In the genomic region with DNA sequence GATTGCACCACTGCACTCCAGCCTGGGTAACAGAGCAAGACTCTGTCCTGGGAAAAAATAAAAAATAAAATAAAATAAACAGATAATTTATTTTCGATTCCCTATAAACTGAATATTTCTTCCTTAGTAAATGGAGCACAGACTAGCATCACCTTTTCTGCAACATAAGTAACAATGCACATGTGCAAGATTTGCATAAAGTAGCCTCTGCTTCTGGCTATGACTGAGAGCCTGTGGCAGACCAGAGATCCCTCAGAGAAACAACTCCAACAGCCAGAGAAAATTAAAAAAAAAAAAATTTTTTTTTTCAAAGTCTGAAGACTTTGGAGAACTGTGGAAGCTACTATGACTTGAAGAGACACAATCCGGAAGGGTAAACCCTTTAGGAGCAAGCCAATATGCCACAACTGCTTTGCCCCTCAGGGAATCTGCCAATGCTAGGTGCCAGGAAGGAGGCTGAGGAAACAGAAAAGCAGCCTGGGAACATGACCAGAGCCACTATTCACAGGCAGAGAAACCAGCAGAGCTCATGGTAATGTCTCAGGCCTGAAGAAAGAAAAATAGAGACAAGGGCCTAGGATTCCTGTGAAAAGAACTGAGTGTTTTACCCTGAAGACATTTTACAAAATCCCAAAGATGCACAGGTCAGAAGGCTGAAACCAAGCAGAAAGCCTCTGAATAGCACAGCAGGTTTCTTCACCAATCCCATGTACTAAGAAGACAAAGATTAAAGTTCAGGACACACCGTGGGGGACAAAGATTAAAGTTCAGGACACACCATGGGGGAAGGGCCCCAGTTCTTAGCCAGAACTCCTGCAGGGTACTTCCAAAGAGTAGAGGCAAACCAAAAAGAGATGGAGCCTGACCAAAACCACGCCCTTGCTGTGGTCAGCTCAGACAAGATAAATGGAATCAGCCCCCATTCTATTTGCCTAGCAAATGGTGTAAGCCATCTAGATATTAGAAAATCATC, we compare ENCODE assay signal across 12 cellular contexts. TPM values are rescaled to one million over a fixed set of nuclear protein-coding genes. Genes with fewer than 3 reads are reported as not detected.
A peak's percentile ranks its signal among the peaks of the same experiment; 100 is the strongest.
DNase-seq lines count a peak whose midpoint lies in the region; ATAC-seq and TF ChIP-seq lines count a peak whose summit lies in the region.
"Had no signal": no experiment of that assay in that cellular context is flagged by ENCODE, and none has a peak within 500 bp of the region (broad histone marks: within the 10 kb centered on the region; RNA-seq: fewer than 3 reads in every experiment).

No MANE protein-coding gene starts in this region.

- no peaks in the 10 kb centered on the region for H3K9me3 ChIP-seq in DOHH2 (ENCODE audit: control insufficient read depth, insufficient read depth, low read length)
- H3K9me3 ChIP-seq in OCI-LY3 (ENCODE audit: insufficient read depth, low read length): no peaks in the 10 kb centered on the region
- no peaks in the 10 kb centered on the region for H3K9me3 ChIP-seq in ectodermal cell (ENCODE audit: control insufficient read depth, low read length)
- no peaks in the 10 kb centered on the region for H3K9me3 ChIP-seq in neutrophil
- no peaks in the 10 kb centered on the region for H3K9me3 ChIP-seq in effector memory CD4-positive, alpha-beta T cell (ENCODE audit: control insufficient read depth, low read length)
- H3K9me3 ChIP-seq: SK-N-SH, vagina had no signal

- H2AFZ ChIP-seq in OCI-LY3 (ENCODE audit: low read depth, low read length): no peak overlapping the region

- H3K4me1 ChIP-seq in DOHH2 (ENCODE audit: control insufficient read depth, low read length) (peaks cover 38% of the 10 kb centered on the region), OCI-LY3 (ENCODE audit: low read length) (peaks cover 72% of the 10 kb centered on the region), ectodermal cell (ENCODE audit: control insufficient read depth, insufficient read depth, low read length) (peaks cover 52% of the 10 kb centered on the region), neutrophil (ENCODE audit: control insufficient read depth in 1 of 2, insufficient read depth in 1 of 2, low read depth in 1 of 2, low read length in 1 of 2) (peaks cover 98 to 99% of the 10 kb centered on the region in 2 experiments)
- H3K4me1 ChIP-seq in effector memory CD4-positive, alpha-beta T cell (ENCODE audit: control insufficient read depth, insufficient read depth, low read length, poor library complexity, severe bottlenecking): no peaks in the 10 kb centered on the region

- no peaks in the 10 kb centered on the region for H3F3A ChIP-seq in DOHH2 (ENCODE audit: control insufficient read depth, insufficient read depth)

- H3K4me2 ChIP-seq in DOHH2 (ENCODE audit: low read length) (peak overlapping the region; percentile 30), OCI-LY3 (ENCODE audit: low read length) (0 out of 2 replicates have a peak overlapping the region, but pooled peaks have one; percentile 0)
- H3K4me2 ChIP-seq: SK-N-SH had no signal

- H3K36me3 ChIP-seq in DOHH2 (ENCODE audit: control insufficient read depth, low read length) (peaks cover 9% of the 10 kb centered on the region; the same call in 1 of the 2 replicates), OCI-LY3 (replicated peaks; ENCODE audit: low read depth, low read length) (peaks cover 11% of the 10 kb centered on the region), ectodermal cell (ENCODE audit: control insufficient read depth, insufficient read depth, low read length) (no peaks in the 10 kb centered on the region), neutrophil (no peaks in the 10 kb centered on the region)
- no peaks in the 10 kb centered on the region for H3K36me3 ChIP-seq in effector memory CD4-positive, alpha-beta T cell (ENCODE audit: control insufficient read depth, insufficient read depth, low read length)
- H3K36me3 ChIP-seq: vagina had no signal

- 25 to 35% methylated on average over 4 of the region's 4 CpGs for WGBS in ectodermal cell, 2 experiments

- peaks cover 13% of the 10 kb centered on the region; the same call in 1 of the 2 replicates for H4K20me1 ChIP-seq in DOHH2 (ENCODE audit: control insufficient read depth, insufficient read depth, low read depth, low read length)
- H4K20me1 ChIP-seq in OCI-LY3 (ENCODE audit: insufficient read depth, low read length): peaks cover 95% of the 10 kb centered on the region

- no peak for ATAC-seq in GM19455 (IDR thresholded peaks at IDR 0.05; ENCODE audit: unreplicated experiment)

- H3K27ac ChIP-seq in DOHH2 (ENCODE audit: low read depth, low read length) (no peak overlapping the region), OCI-LY3 (ENCODE audit: low read length) (no peak overlapping the region), ectodermal cell (ENCODE audit: insufficient read depth, low read depth, low read length, poor library complexity, severe bottlenecking) (peak overlapping the region; percentile 92), neutrophil (peak overlapping the region; percentile 96)
- no peak overlapping the region for H3K27ac ChIP-seq in effector memory CD4-positive, alpha-beta T cell (ENCODE audit: insufficient read depth, low read length, poor library complexity, severe bottlenecking)
- H3K27ac ChIP-seq: vagina had no signal

- peaks cover 96% of the 10 kb centered on the region for H3K79me2 ChIP-seq in DOHH2 (ENCODE audit: control insufficient read depth, low read length)
- H3K79me2 ChIP-seq in OCI-LY3 (ENCODE audit: low read length): peaks cover 100% of the 10 kb centered on the region

- TF ChIP-seq CTCF in DOHH2 (IDR thresholded peaks at IDR 0.05; ENCODE audit: low read depth, low read length, poor library complexity, severe bottlenecking): no peak
- no peak for TF ChIP-seq CTCF in OCI-LY3 (IDR thresholded peaks at IDR 0.05; ENCODE audit: low read depth, low read length)
- no peak for TF ChIP-seq CTCF in neutrophil (IDR thresholded peaks at IDR 0.05)

- H3K9me2 ChIP-seq in DOHH2 (replicated peaks; ENCODE audit: control insufficient read depth, low read length): no peaks in the 10 kb centered on the region
- H3K9me2 ChIP-seq: SK-N-SH had no signal

- H3K9ac ChIP-seq in OCI-LY3 (ENCODE audit: low read length): no peak overlapping the region
- H3K9ac ChIP-seq: SK-N-SH had no signal

- H3K27me3 ChIP-seq in DOHH2 (ENCODE audit: control insufficient read depth, low read length) (no peaks in the 10 kb centered on the region), OCI-LY3 (ENCODE audit: low read depth, low read length) (no peaks in the 10 kb centered on the region), ectodermal cell (ENCODE audit: control insufficient read depth, insufficient read depth, low read length, poor library complexity, severe bottlenecking) (no peaks in the 10 kb centered on the region), neutrophil (no peaks in the 10 kb centered on the region)
- H3K27me3 ChIP-seq in effector memory CD4-positive, alpha-beta T cell (replicated peaks; ENCODE audit: control insufficient read depth, insufficient read depth, low read length, poor library complexity, severe bottlenecking): no peaks in the 10 kb centered on the region
- H3K27me3 ChIP-seq: vagina had no signal

- H3K4me3 ChIP-seq in DOHH2 (ENCODE audit: low read length) (no peak overlapping the region), OCI-LY3 (ENCODE audit: low read length) (no peak overlapping the region), ectodermal cell (ENCODE audit: insufficient read depth, low read depth, low read length) (no peak overlapping the region), neutrophil (ENCODE audit: low read depth in 1 of 2, low read length in 1 of 2) (no peak overlapping the region)
- no peak overlapping the region for H3K4me3 ChIP-seq in effector memory CD4-positive, alpha-beta T cell (ENCODE audit: insufficient read depth, low read depth, low read length, poor library complexity, severe bottlenecking)
- H3K4me3 ChIP-seq: vagina had no signal

- no peak for DNase-seq in NCI-H2196 treated with DMSO at 0.1 percent for 48 hours (lab: John Stamatoyannopoulos, UW; ENCODE audit: unreplicated experiment)
- DNase-seq in effector memory CD4-positive, alpha-beta T cell: no peak
- DNase-seq in stimulated activated naive CD4-positive, alpha-beta T cell treated with Interleukin-2 at 50 U/mL for 16 hours (lab: John Stamatoyannopoulos, UW): no peak
- DNase-seq: CD4-positive, alpha-beta T cell; NCI-H510A treated with DMSO at 0.1 percent for 48 hours; SK-N-SH had no signal

RNA-seq across cellular contexts. Expression of a gene that starts 25.8 kb away (rescaled TPM):
- 55.4 TPM for polyA plus RNA-seq in ectodermal cell (2013, experiment 1 of 4)
- 63.5 TPM for polyA plus RNA-seq in ectodermal cell (2013, experiment 2 of 4)
- 37.2 TPM for polyA plus RNA-seq in ectodermal cell (2013, experiment 3 of 4)
- polyA plus RNA-seq in ectodermal cell (2013, experiment 4 of 4): 43.6 TPM

Comparison
In these comparisons a context has a peak if more than half of its experiments do, and no peak if none do; other contexts are left out.
1. H3K27ac ChIP-seq: peak in ectodermal cell (single experiment) and neutrophil (single experiment); none in DOHH2 (single experiment), OCI-LY3 (single experiment) and effector memory CD4-positive, alpha-beta T cell (single experiment).